ENCODE assay signal across 8 cellular contexts in genomic region chr9:127779136-127779981, GRCh38. TPM values are rescaled to one million over a fixed set of nuclear protein-coding genes. Genes with fewer than 3 reads are reported as not detected.
DNase-seq lines count a peak whose midpoint lies in the region; TF ChIP-seq lines count a peak whose summit lies in the region.

No MANE protein-coding gene starts in this region.

- no peaks in the 10 kb centered on the region for H3K9me3 ChIP-seq in thymus (ENCODE audit: control insufficient read depth)

- H3K4me1 Mint-ChIP-seq in immature natural killer cell, result peaks cover 77 to 84% of the 10 kb centered on the region in 2 donors

- peak overlapping the region; percentile 99 to 100 (median 100) for H3K4me3 Mint-ChIP-seq in immature natural killer cell

- DNase-seq in activated naive CD4-positive, alpha-beta T cell treated with Interleukin-2 at 50 U/mL for 16 hours, result peak; percentile 74
- no peak for DNase-seq in activated naive CD4-positive, alpha-beta T cell (lab: John Stamatoyannopoulos, UW)
- peak in 1 of 2 experiments; percentile 73 for DNase-seq in HL-60 (ENCODE audit: low read depth in 1 of 2, low spot score in 1 of 2)
- DNase-seq in activated CD8-positive, alpha-beta memory T cell treated with anti-CD3 and anti-CD28 coated beads, Interleukin-2, amount 50 U/mL, for 4 hours, result peak; percentile 62
- DNase-seq in immature natural killer cell, result peak; percentile 49 to 55 (median 50)
- no peak for DNase-seq in cerebellar nuclear complex (lab: John Stamatoyannopoulos, UW)
- no peak for DNase-seq in NCI-H748 (lab: John Stamatoyannopoulos, UW; ENCODE audit: unreplicated experiment)

- H3K27me3 ChIP-seq in HL-60 (ENCODE audit: insufficient read depth, poor library complexity, severe bottlenecking) (no peaks in the 10 kb centered on the region), thymus (ENCODE audit: control insufficient read depth, insufficient read depth) (no peaks in the 10 kb centered on the region)

- H3K4me1 ChIP-seq in thymus (ENCODE audit: control insufficient read depth, insufficient read depth, low read length), result peaks cover 47% of the 10 kb centered on the region

- peak overlapping the region; percentile 80 for H3K4me3 ChIP-seq in HL-60 (replicated peaks; ENCODE audit: insufficient read depth, low read length)
- peak overlapping the region; percentile 99 for H3K4me3 ChIP-seq in thymus (ENCODE audit: low read length)

- TF ChIP-seq CTCF in HL-60 (IDR thresholded peaks at IDR 0.05; ENCODE audit: insufficient read depth, low read length), result no peak

- peaks cover 13% of the 10 kb centered on the region for H3K36me3 ChIP-seq in thymus (ENCODE audit: control insufficient read depth, insufficient read depth)

- peak overlapping the region; percentile 93 to 99 (median 98) for H3K27ac Mint-ChIP-seq in immature natural killer cell

- H3K9me3 Mint-ChIP-seq in immature natural killer cell, result peaks cover 0 to 1% (median 0%) of the 10 kb centered on the region in 6 donors

- H3K27ac ChIP-seq in HL-60 (replicated peaks), result peak overlapping the region; percentile 96
- peak overlapping the region; percentile 95 for H3K27ac ChIP-seq in thymus (ENCODE audit: low read depth)

- WGBS in thymus, result 33% methylated on average over 17 of the region's 17 CpGs

- peaks cover 4 to 5% (median 5%) of the 10 kb centered on the region in 3 donors for H3K36me3 Mint-ChIP-seq in immature natural killer cell

- peaks cover 16 to 23% (median 16%) of the 10 kb centered on the region in 3 donors for H3K27me3 Mint-ChIP-seq in immature natural killer cell (ENCODE audit: low read depth in 3 of 3)

RNA-seq across cellular contexts. Expression of gene SH2D3C, which starts 0.9 kb away (rescaled TPM):
- polyA plus RNA-seq in immature natural killer cell (10 to 100 TPM; 16.9 to 86.2 (median 18.7) TPM), thymus (25.1 TPM)

RNA-seq across cellular contexts. Expression of gene CDK9, which starts 6.5 kb away (rescaled TPM):
- polyA plus RNA-seq in immature natural killer cell (10 to 100 TPM; 44.6 to 83.1 (median 58.1) TPM), thymus (122 TPM)

RNA-seq across cellular contexts. Expression of gene FPGS, which starts 23.3 kb away (rescaled TPM):
- polyA plus RNA-seq in immature natural killer cell, result 10 to 100 TPM; 77.3 to 97.7 (median 89.1) TPM
- polyA plus RNA-seq in thymus, result 48.4 TPM

RNA-seq across cellular contexts. Expression of gene TOR2A, which starts 44.3 kb away (rescaled TPM):
- 10 to 100 TPM; 38.9 to 55.1 (median 49.9) TPM for polyA plus RNA-seq in immature natural killer cell
- polyA plus RNA-seq in thymus, result 19.3 TPM

Comparison
In these comparisons a context has a peak if more than half of its experiments do, and no peak if none do; other contexts are left out.
1. DNase-seq: peak in activated naive CD4-positive, alpha-beta T cell treated with Interleukin-2 at 50 U/mL for 16 hours (single experiment), activated CD8-positive, alpha-beta memory T cell treated with anti-CD3 and anti-CD28 coated beads, Interleukin-2, amount 50 U/mL, for 4 hours (single experiment) and immature natural killer cell (3 of 3); none in activated naive CD4-positive, alpha-beta T cell (0 of 4), cerebellar nuclear complex (0 of 2) and NCI-H748 (single experiment).